In the genomic region with DNA sequence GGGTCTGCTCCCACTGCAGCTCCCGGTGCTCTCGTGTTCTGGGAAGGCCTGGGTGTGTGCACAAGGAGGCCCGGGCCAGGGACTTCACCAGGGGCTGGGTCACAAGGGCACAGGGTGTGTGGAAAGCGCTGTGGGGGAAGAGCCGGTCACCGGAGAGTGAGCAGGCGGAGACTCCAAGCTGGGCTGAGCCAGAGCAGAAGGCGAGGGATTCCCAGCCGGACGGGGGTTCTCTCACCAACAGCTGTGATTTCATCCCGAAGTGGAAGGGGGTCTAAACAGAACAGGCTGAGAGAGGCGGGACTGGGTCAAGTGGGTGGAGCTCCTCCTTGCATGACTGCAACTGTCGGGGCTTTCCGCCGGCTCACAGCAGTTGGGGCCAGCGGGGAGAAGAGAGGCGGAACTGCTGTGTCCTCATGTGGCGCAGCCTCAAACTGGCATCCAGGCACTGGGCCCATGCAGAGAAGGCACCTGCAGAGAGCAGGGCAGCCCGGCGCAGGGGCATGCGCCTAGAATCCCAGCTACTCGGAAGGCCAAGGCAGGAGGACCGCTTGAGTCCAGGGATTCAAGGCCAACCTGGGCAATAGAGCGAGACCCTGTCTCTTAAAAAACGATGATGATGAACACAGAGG, we compare ENCODE assay signal across 8 cellular contexts. TPM values are rescaled to one million over a fixed set of nuclear protein-coding genes. Genes with fewer than 3 reads are reported as not detected.
DNase-seq lines count a peak whose midpoint lies in the region; ATAC-seq and TF ChIP-seq lines count a peak whose summit lies in the region.

No MANE protein-coding gene starts in this region.

- DNase-seq in RPMI8226, result peak; percentile 95
- peak; percentile 67 to 93 (median 71) for DNase-seq in mucosa of descending colon
- peak; percentile 91 for DNase-seq in stimulated activated naive B cell treated with anti-CD40 and anti-IgM and Interleukin-4, amounts not matched to agents 10 μg/mL and 1 μg/mL and 100 μg/mL, for 72 hours
- no peak for DNase-seq in NCI-H446 treated with DMSO at 0.1 percent for 48 hours (lab: John Stamatoyannopoulos, UW)
- DNase-seq in 8988T, result no peak

- H3K27ac Mint-ChIP-seq in activated naive CD8-positive, alpha-beta T cell, result peak overlapping the region; percentile 99
- peak overlapping the region; percentile 100 for H3K27ac Mint-ChIP-seq in stimulated activated naive B cell treated with anti-CD40 and anti-IgM and Interleukin-4, amounts not matched to agents 10 μg/mL and 1 μg/mL and 100 μg/mL, for 72 hours

- no peak for TF ChIP-seq CTCF in mucosa of descending colon (IDR thresholded peaks at IDR 0.05)

- peaks cover 7% of the 10 kb centered on the region for H3K36me3 Mint-ChIP-seq in activated naive CD8-positive, alpha-beta T cell
- H3K36me3 Mint-ChIP-seq in stimulated activated naive B cell treated with anti-CD40 and anti-IgM and Interleukin-4, amounts not matched to agents 10 μg/mL and 1 μg/mL and 100 μg/mL, for 72 hours, result peaks cover 22 to 46% of the 10 kb centered on the region in 2 donors

- no peaks in the 10 kb centered on the region for H3K4me1 ChIP-seq in mucosa of descending colon (ENCODE audit: low read depth)

- H3K27me3 Mint-ChIP-seq in activated naive CD8-positive, alpha-beta T cell, result no peaks in the 10 kb centered on the region
- no peaks in the 10 kb centered on the region for H3K27me3 Mint-ChIP-seq in stimulated activated naive B cell treated with anti-CD40 and anti-IgM and Interleukin-4, amounts not matched to agents 10 μg/mL and 1 μg/mL and 100 μg/mL, for 72 hours

- H3K4me3 ChIP-seq in mucosa of descending colon, result no peak overlapping the region

- H3K36me3 ChIP-seq in mucosa of descending colon (ENCODE audit: low read depth), result peaks cover 3% of the 10 kb centered on the region

- H3K4me3 Mint-ChIP-seq in activated naive CD8-positive, alpha-beta T cell, result peak overlapping the region; percentile 83
- H3K4me3 Mint-ChIP-seq in stimulated activated naive B cell treated with anti-CD40 and anti-IgM and Interleukin-4, amounts not matched to agents 10 μg/mL and 1 μg/mL and 100 μg/mL, for 72 hours, result peak overlapping the region; percentile 83

- TF ChIP-seq POLR2A in GM18505 (IDR thresholded peaks at IDR 0.05; ENCODE audit: borderline replicate concordance, extremely low read depth, insufficient read depth, insufficient read length), result peak; percentile 87

- peak; percentile 55 for ATAC-seq in GM18505 (IDR thresholded peaks at IDR 0.05; ENCODE audit: unreplicated experiment)
- peak; percentile 59 for ATAC-seq in HG02840 (IDR thresholded peaks at IDR 0.05; ENCODE audit: low FRiP score, unreplicated experiment)
- peak; percentile 82 for ATAC-seq in mucosa of descending colon
- peak; percentile 82 for ATAC-seq in stimulated activated naive B cell treated with anti-CD40 and anti-IgM and Interleukin-4, amounts not matched to agents 10 μg/mL and 1 μg/mL and 100 μg/mL, for 72 hours (replicated peaks)

- intact Hi-C loops in mucosa of descending colon (cut with DNase I, micrococcal nuclease), result no loop called here

- H3K9me3 ChIP-seq in mucosa of descending colon, result no peaks in the 10 kb centered on the region

- peaks cover 80% of the 10 kb centered on the region for H3K4me1 Mint-ChIP-seq in activated naive CD8-positive, alpha-beta T cell (ENCODE audit: low read depth)
- H3K4me1 Mint-ChIP-seq in stimulated activated naive B cell treated with anti-CD40 and anti-IgM and Interleukin-4, amounts not matched to agents 10 μg/mL and 1 μg/mL and 100 μg/mL, for 72 hours, result peaks cover 54 to 77% of the 10 kb centered on the region in 2 donors

- H3K9me3 Mint-ChIP-seq in activated naive CD8-positive, alpha-beta T cell (ENCODE audit: low read depth), result no peaks in the 10 kb centered on the region
- H3K9me3 Mint-ChIP-seq in stimulated activated naive B cell treated with anti-CD40 and anti-IgM and Interleukin-4, amounts not matched to agents 10 μg/mL and 1 μg/mL and 100 μg/mL, for 72 hours, result peaks cover 0 to 2% of the 10 kb centered on the region in 2 donors

RNA-seq across cellular contexts. Expression of a gene that starts 7.6 kb away (rescaled TPM):
- total RNA-seq in mucosa of descending colon, result 1 to 10 TPM; 2.8 to 9.8 (median 7.5) TPM

RNA-seq across cellular contexts. Expression of a gene that starts 29.6 kb away (rescaled TPM):
- 10 to 100 TPM; 15.1 to 24.1 (median 18.6) TPM for total RNA-seq in mucosa of descending colon

RNA-seq across cellular contexts. Expression of a gene that starts 38.9 kb away (rescaled TPM):
- total RNA-seq in mucosa of descending colon, result 10 to 100 TPM in 1 of 3 donors, 1 to 10 TPM in 2; 8.4 to 11.1 (median 10.0) TPM

RNA-seq across cellular contexts. Expression of a gene that starts 39.0 kb away (rescaled TPM):
- total RNA-seq in mucosa of descending colon, result 10 to 100 TPM; 12.7 to 17.6 (median 13.3) TPM

RNA-seq across cellular contexts. Expression of a gene that starts 53.0 kb away (rescaled TPM):
- 10 to 100 TPM; 44.0 to 59.3 (median 45.6) TPM for total RNA-seq in mucosa of descending colon

Comparison
In these comparisons a context has a peak if more than half of its experiments do, and no peak if none do; other contexts are left out.
1. DNase-seq: peak in RPMI8226 (single experiment), mucosa of descending colon (3 of 3) and stimulated activated naive B cell treated with anti-CD40 and anti-IgM and Interleukin-4, amounts not matched to agents 10 μg/mL and 1 μg/mL and 100 μg/mL, for 72 hours (single experiment); none in NCI-H446 treated with DMSO at 0.1 percent for 48 hours (single experiment) and 8988T (single experiment).
2. Peak in every context shown above with its lines, with median percentiles within 50 percentile points of each other: ATAC-seq.